8 cellular contexts compared by ENCODE assay signal in genomic region chr4:76148142-76148849, GRCh38. TPM values are rescaled to one million over a fixed set of nuclear protein-coding genes. Genes with fewer than 3 reads are reported as not detected.
DNase-seq lines count a peak whose midpoint lies in the region; ATAC-seq, FAIRE-seq and TF ChIP-seq lines count a peak whose summit lies in the region.

TSS of gene NUP54 (minus strand) at chr4:76148397. CDS start at chr4:76148374, 23 bp downstream.

- H3K9ac ChIP-seq in trophoblast cell (ENCODE audit: low read length), result peak within 1 kb of the TSS; percentile 86

- H3K27ac Mint-ChIP-seq in T-cell, result peak within 1 kb of the TSS; percentile 93 to 98

- no peaks in the 10 kb centered on the region for H3K27me3 ChIP-seq in trophoblast cell (ENCODE audit: insufficient read depth, low read length)
- no peaks in the 10 kb centered on the region for H3K27me3 ChIP-seq in transverse colon

- DNase-seq in GM12891 (ENCODE audit: insufficient read length, low spot score), result peak; percentile 82
- DNase-seq in NCI-H1436 treated with DMSO at 0.1 percent for 48 hours (lab: John Stamatoyannopoulos, UW), result peak; percentile 68
- peak; percentile 89 to 96 (median 93) for DNase-seq in T-cell
- DNase-seq in cardiac septum (ENCODE audit: low spot score), result peak; percentile 96
- peak; percentile 95 to 97 for DNase-seq in trophoblast cell
- peak; percentile 96 for DNase-seq in transverse colon

- peak within 1 kb of the TSS; percentile 84 for H3K4ac ChIP-seq in trophoblast cell (ENCODE audit: low read depth, low read length)

- peak within 1 kb of the TSS; percentile 65 for H2BK120ac ChIP-seq in trophoblast cell (ENCODE audit: insufficient read depth, low read length, poor library complexity)

- H3K79me1 ChIP-seq in trophoblast cell (ENCODE audit: low read length), result peaks cover 6% of the 10 kb centered on the region

- WGBS in adipose tissue, 3 donors, result 0 to 1% (median 0%) methylated on average over 47 of the region's 47 CpGs
- WGBS in trophoblast cell (ENCODE audit: extremely low coverage, insufficient coverage, insufficient read length), result no CpG with 5 or more reads among the region's 47 CpGs
- 1% methylated on average over 44 of the region's 47 CpGs; no CpG with 5 or more reads in 1 of the 2 donors for WGBS in transverse colon (ENCODE audit: low coverage in 1 of 2), 2 donors

- TF ChIP-seq CTCF in transverse colon (IDR thresholded peaks at IDR 0.05), result no peak

- H3K9me3 Mint-ChIP-seq in T-cell, result no peaks in the 10 kb centered on the region

- CTCF ChIA-PET in T-cell (lab: Charles Lee), result interaction anchor here (0.7 to 1.3 kb wide), 6 partner anchors 31 to 424 kb away, joined by 3 to 5 read pairs (median 3); partner anchors contain the start of genes SDAD1 (in 1 of the 2) and USO1 (in 1 of the 2)

- FAIRE-seq in GM12891 (lab: Jason Lieb, UNC), result peak; percentile 99

- ATAC-seq in HG02840 (IDR thresholded peaks at IDR 0.05; ENCODE audit: low FRiP score, unreplicated experiment) (peak; percentile 99), T-cell (replicated peaks in 1 of 4) (peak; percentile 99 to 100 (median 99))

- H4K12ac ChIP-seq in trophoblast cell (ENCODE audit: low read depth, low read length), result peak within 1 kb of the TSS; percentile 84

- peak within 1 kb of the TSS; percentile 83 for H3K14ac ChIP-seq in trophoblast cell (ENCODE audit: low read length)

- H3K18ac ChIP-seq in trophoblast cell (ENCODE audit: low read length), result peak within 1 kb of the TSS; percentile 58

- no peak within 1 kb of the TSS for H3K23ac ChIP-seq in trophoblast cell (ENCODE audit: low read length)

- H3K4me1 ChIP-seq in trophoblast cell (ENCODE audit: control insufficient read depth in 1 of 2, insufficient read depth in 2 of 2, low read length in 2 of 2), result no peaks in the 10 kb centered on the region
- peaks cover 17 to 33% (median 22%) of the 10 kb centered on the region in 4 donors for H3K4me1 ChIP-seq in transverse colon

- no peaks in the 10 kb centered on the region for H3K9me3 ChIP-seq in trophoblast cell (ENCODE audit: insufficient read depth, low read depth, low read length)
- H3K9me3 ChIP-seq in transverse colon, result no peaks in the 10 kb centered on the region

- H3K4me3 Mint-ChIP-seq in T-cell, result peak within 1 kb of the TSS; percentile 90 to 97 (median 95)

- H3K36me3 ChIP-seq in trophoblast cell (ENCODE audit: control insufficient read depth in 1 of 2, insufficient read depth in 2 of 2, low read length in 2 of 2) (peaks cover 0 to 2% of the 10 kb centered on the region in 2 experiments), transverse colon (peaks cover 0 to 6% (median 3%) of the 10 kb centered on the region in 4 donors)

- peak within 1 kb of the TSS; percentile 89 for H2AFZ ChIP-seq in trophoblast cell (ENCODE audit: insufficient read depth, low read length, poor library complexity)

- no peak within 1 kb of the TSS for H2AK5ac ChIP-seq in trophoblast cell (ENCODE audit: low read length)

- peaks cover 9% of the 10 kb centered on the region for H3K79me2 ChIP-seq in trophoblast cell (ENCODE audit: control insufficient read depth, insufficient read depth, low read length, poor library complexity)

- TF ChIP-seq POLR2A in GM12891 (IDR thresholded peaks at IDR 0.05; ENCODE audit: low read depth, low read length) (peak; percentile 82), transverse colon (IDR thresholded peaks at IDR 0.05) (peak; percentile 94)

- H3K27ac ChIP-seq in adipose tissue (ENCODE audit: low read depth, low read length) (peak within 1 kb of the TSS; percentile 1), trophoblast cell (ENCODE audit: low read depth, low read length) (peak within 1 kb of the TSS; percentile 77), transverse colon (peak within 1 kb of the TSS; percentile 91 to 97 (median 94))

- H3K4me1 Mint-ChIP-seq in T-cell, result peaks cover 43 to 56% (median 46%) of the 10 kb centered on the region in 3 donors

- peak within 1 kb of the TSS; percentile 59 for H2BK5ac ChIP-seq in trophoblast cell (ENCODE audit: low read depth, low read length, poor library complexity)

- peak within 1 kb of the TSS; percentile 99 for H3K4me2 ChIP-seq in trophoblast cell (ENCODE audit: low read length)

- intact Hi-C loops in cardiac septum (cut with DNase I), result loop anchor here (2.0 to 5.0 kb wide), 2 partner anchors 64 to 157 kb away; partner anchors contain the start of genes SCARB2 and SDAD1
- intact Hi-C loops in transverse colon (cut with DNase I; ENCODE audit: low total_unique reads), result no loop called here

- H3K27me3 Mint-ChIP-seq in T-cell, result no peaks in the 10 kb centered on the region

- in situ Hi-C loops in transverse colon (cut with MboI; ENCODE audit: low pct_ligation_motif_present in 1 of 4, low pct_unique_long_range_greater_than_20kb in 1 of 4, low sequenced_read_pairs in 3 of 4), result no loop called here

- TF ChIP-seq EP300 in transverse colon (IDR thresholded peaks at IDR 0.05; ENCODE audit: low read depth), result no peak

- peak within 1 kb of the TSS; percentile 81 for H3K4me3 ChIP-seq in trophoblast cell (ENCODE audit: low read depth, low read length)
- peak within 1 kb of the TSS; percentile 70 to 96 (median 84) for H3K4me3 ChIP-seq in transverse colon

- peak within 1 kb of the TSS; percentile 97 for H4K8ac ChIP-seq in trophoblast cell (ENCODE audit: low read depth, low read length)

- POLR2A ChIA-PET in T-cell (lab: Charles Lee), result interaction anchor here in 1 of 2 donors (0.6 to 1.1 kb wide), 3 partner anchors 29 to 156 kb away, joined by 3 read pairs; partner anchors contain the start of gene SCARB2

- no peak within 1 kb of the TSS for H2BK12ac ChIP-seq in trophoblast cell (ENCODE audit: low read length)

- peak within 1 kb of the TSS; percentile 72 for H4K91ac ChIP-seq in trophoblast cell (ENCODE audit: low read depth, low read length)

- peaks cover 4% of the 10 kb centered on the region for H3K36me3 Mint-ChIP-seq in T-cell

TF ChIP-seq in GM12891, 5 proteins besides CTCF, POLR2A, EP300 and RAD21:
- TF ChIP-seq TAF1 (IDR thresholded peaks at IDR 0.05; ENCODE audit: low read depth, low read length) (peak; percentile 97), PAX5 (IDR thresholded peaks at IDR 0.05; ENCODE audit: insufficient read depth, low read length, severe bottlenecking) (no peak), POU2F2 (IDR thresholded peaks at IDR 0.05; ENCODE audit: low read depth, low read length) (peak; percentile 71; the same call in 1 of the 2 replicates), POLR2AphosphoS5 (IDR thresholded peaks at IDR 0.05; ENCODE audit: low read depth, low read length) (peak; percentile 92)

RNA-seq across cellular contexts. Expression of gene NUP54, which starts in this region (rescaled TPM):
- polyA plus RNA-seq in GM12891 (2012; ENCODE audit: low read depth, missing spikeins), result 15.8 TPM
- total RNA-seq in T-cell (10 to 100 TPM; 39.5 to 88.9 (median 48.3) TPM), cardiac septum (22.7 TPM), transverse colon (100 to 1,000 TPM in 1 of 4 donors, 10 to 100 TPM in 2, 1 to 10 TPM in 1; 7.0 to 142 (median 29.2) TPM)
- polyA plus RNA-seq in adipose tissue, result 10 to 100 TPM; 14.0 to 29.8 (median 20.7) TPM
- polyA plus RNA-seq in trophoblast cell (2013), result 28.5 and 29.6 TPM in 2 replicates

Comparison
In these comparisons a context has a peak if more than half of its experiments do, and no peak if none do; other contexts are left out.
1. Peak in every context shown above with its lines: DNase-seq, ATAC-seq, H3K4me3 ChIP-seq and H3K27ac ChIP-seq.
2. H3K27ac ChIP-seq: peak in every context shown above with its lines; median percentile 94 in transverse colon; 77 in trophoblast cell; 1 in adipose tissue.